1 cellular context compared by ENCODE assay signal in genomic region chr4:185965456-185966384, GRCh38.
TF ChIP-seq lines count a peak whose summit lies in the region.

No MANE protein-coding gene starts in this region.

TF ChIP-seq in HepG2, 621 proteins besides CTCF, POLR2A, EP300 and RAD21 (continued from another document):
- TF ChIP-seq ZBTB40 (IDR thresholded peaks at IDR 0.05) = no peak
- no peak for TF ChIP-seq ZBTB40 (CRISPR knock-in tag; IDR thresholded peaks at IDR 0.05)
- TF ChIP-seq ZNF547 (CRISPR knock-in tag; IDR thresholded peaks at IDR 0.05) = no peak
- TF ChIP-seq XBP1 (CRISPR knock-in tag; IDR thresholded peaks at IDR 0.05) = no peak
- TF ChIP-seq SRSF1 (optimal IDR thresholded peaks at IDR 0.05; ENCODE audit: low read depth, low read length) = no peak
- TF ChIP-seq MEF2D (CRISPR knock-in tag; IDR thresholded peaks at IDR 0.05) = no peak
- no peak for TF ChIP-seq GZF1 (CRISPR knock-in tag; IDR thresholded peaks at IDR 0.05)
- TF ChIP-seq ZNF343 (CRISPR knock-in tag; IDR thresholded peaks at IDR 0.05) = no peak
